19 cellular contexts compared by ENCODE assay signal in genomic region chr3:12536423-12536822, GRCh38. TPM values are rescaled to one million over a fixed set of nuclear protein-coding genes. Genes with fewer than 3 reads are reported as not detected.
DNase-seq lines count a peak whose midpoint lies in the region; ATAC-seq and TF ChIP-seq lines count a peak whose summit lies in the region.
"Had no signal": no experiment of that assay in that cellular context is flagged by ENCODE, and none has a peak within 500 bp of the region (broad histone marks: within the 10 kb centered on the region; RNA-seq: fewer than 3 reads in every experiment).

No MANE protein-coding gene starts in this region.

- DNase-seq in cardiac muscle cell (ENCODE audit: low read depth in 1 of 2, low spot score in 1 of 2) (peak in 1 of 2 donors; percentile 37), left cardiac atrium (no peak), amniotic epithelial cell (ENCODE audit: low read depth) (peak; percentile 21), fibroblast of villous mesenchyme (ENCODE audit: low read depth) (peak; percentile 51), KBM-7 (no peak), EL (no peak)
- DNase-seq: activated CD8-positive, alpha-beta memory T cell treated with anti-CD3 and anti-CD28 coated beads, Interleukin-2, amount 50 U/mL, for 4 hours; effector CD4-positive, alpha-beta T cell; NCI-H1105; nucleus accumbens; T-helper 1 cell; tibial artery had no signal

- no peak overlapping the region for H3K4me3 ChIP-seq in cardiac muscle cell
- no peak overlapping the region for H3K4me3 ChIP-seq in fibroblast of villous mesenchyme (ENCODE audit: low read depth, low read length)
- H3K4me3 ChIP-seq: gastroesophageal sphincter, K562, tibial artery had no signal

- TF ChIP-seq CTCF in cardiac muscle cell (IDR thresholded peaks at IDR 0.05; ENCODE audit: low read depth, low read length) (peak; percentile 42), fibroblast of villous mesenchyme (IDR thresholded peaks at IDR 0.05; ENCODE audit: insufficient read depth, low read depth, low read length) (peak; percentile 50)

- H3K4me1 ChIP-seq in cardiac muscle cell (ENCODE audit: low read depth), result no peaks in the 10 kb centered on the region
- H3K4me1 ChIP-seq: gastroesophageal sphincter, tibial artery had no signal

- intact Hi-C loops in left cardiac atrium (cut with DNase I), result no loop called here

- H3K27me3 ChIP-seq in cardiac muscle cell, result no peaks in the 10 kb centered on the region
- H3K27me3 ChIP-seq: gastroesophageal sphincter, tibial artery had no signal

- H3K9me3 ChIP-seq in cardiac muscle cell (ENCODE audit: low read depth), result no peaks in the 10 kb centered on the region
- H3K9me3 ChIP-seq: gastroesophageal sphincter, tibial artery had no signal

- H3K36me3 ChIP-seq in cardiac muscle cell, result peaks cover 11% of the 10 kb centered on the region

- no peak for ATAC-seq in left cardiac atrium
- ATAC-seq in HG03097 (IDR thresholded peaks at IDR 0.05; ENCODE audit: low FRiP score, unreplicated experiment), result no peak
- ATAC-seq in GM19328 (IDR thresholded peaks at IDR 0.05; ENCODE audit: unreplicated experiment), result no peak
- ATAC-seq: gastroesophageal sphincter, K562 had no signal

- in situ Hi-C loops in KBM-7 (cut with MboI; ENCODE audit: low pct_unique_long_range_greater_than_20kb, low sequenced_read_pairs), result no loop called here

- no peak overlapping the region for H3K27ac ChIP-seq in cardiac muscle cell
- H3K27ac ChIP-seq: gastroesophageal sphincter, RWPE1, tibial artery had no signal

RNA-seq across cellular contexts. Expression of gene MKRN2OS, which starts 8.9 kb away (rescaled TPM):
- total RNA-seq in cardiac muscle cell (not detected in 2 replicates), left cardiac atrium (not detected), fibroblast of villous mesenchyme (not detected in 2 replicates)
- polyA plus RNA-seq in cardiac muscle cell, result 0.31 TPM in 1 of 2 replicates, not detected in the other
- total RNA-seq: A673, mesenteric fat pad had no signal

RNA-seq across cellular contexts. Expression of gene MKRN2, which starts 20.5 kb away (rescaled TPM):
- total RNA-seq in cardiac muscle cell, result 49.9 and 51.5 TPM in 2 replicates
- polyA plus RNA-seq in cardiac muscle cell, result 44.7 and 52.4 TPM in 2 replicates
- 10 to 100 TPM; 23.9 to 31.7 TPM for total RNA-seq in left cardiac atrium
- 41.9 and 42.7 TPM in 2 replicates for total RNA-seq in fibroblast of villous mesenchyme

RNA-seq across cellular contexts. Expression of gene TSEN2, which starts 52.1 kb away (rescaled TPM):
- total RNA-seq in cardiac muscle cell, result 17.1 and 24.4 TPM in 2 replicates
- polyA plus RNA-seq in cardiac muscle cell, result 25.7 and 36.3 TPM in 2 replicates
- 10 to 100 TPM; 15.3 to 16.8 TPM for total RNA-seq in left cardiac atrium
- 8.4 and 17.3 TPM in 2 replicates for total RNA-seq in fibroblast of villous mesenchyme

Comparison
In these comparisons a context has a peak if more than half of its experiments do, and no peak if none do; other contexts are left out.
1. DNase-seq: peak in amniotic epithelial cell (single experiment) and fibroblast of villous mesenchyme (single experiment); none in left cardiac atrium (single experiment), KBM-7 (single experiment) and EL (single experiment).